In genomic region chr1:192852548-192852947, GRCh38 we compare ENCODE assay signal across 22 cellular contexts. TPM values are rescaled to one million over a fixed set of nuclear protein-coding genes. Genes with fewer than 3 reads are reported as not detected.
DNase-seq lines count a peak whose midpoint lies in the region; ATAC-seq and TF ChIP-seq lines count a peak whose summit lies in the region.
"Had no signal": no experiment of that assay in that cellular context is flagged by ENCODE, and none has a peak within 500 bp of the region (broad histone marks: within the 10 kb centered on the region; RNA-seq: fewer than 3 reads in every experiment).

No MANE protein-coding gene starts in this region.

- H3K4me3 ChIP-seq in A673 (ENCODE audit: low read depth, low read length, poor library complexity, severe bottlenecking) (no peak overlapping the region), iPS-15b (ENCODE audit: low read depth, low read length) (no peak overlapping the region), neural cell (ENCODE audit: low read length) (peak overlapping the region; percentile 13), spleen (no peak overlapping the region), BE2C (ENCODE audit: low read depth, low read length) (no peak overlapping the region)
- H3K4me3 ChIP-seq: BLaER1, GM12878 had no signal

- no peak for TF ChIP-seq RAD21 in neural cell (conservative IDR thresholded peaks at IDR 0.05)

- POLR2A ChIA-PET in A673 (lab: Charles Lee; ENCODE audit: low non-redundant PET), result no interaction called here

- H3K27ac ChIP-seq in A673 (ENCODE audit: low read depth, low read length, poor library complexity, severe bottlenecking) (peak overlapping the region; percentile 16), neural cell (ENCODE audit: low read length) (peak overlapping the region; percentile 96), spleen (peak overlapping the region in 7 of 8 donors; percentile 2 to 78 (median 70))
- H3K27ac ChIP-seq: BLaER1 had no signal

- no peak for TF ChIP-seq POLR2A in spleen (IDR thresholded peaks at IDR 0.05)

- H3K9me3 ChIP-seq in A673 (ENCODE audit: low read depth, low read length, poor library complexity, severe bottlenecking) (no peaks in the 10 kb centered on the region), iPS-15b (ENCODE audit: control insufficient read depth, insufficient read depth, low read length) (no peaks in the 10 kb centered on the region), neural cell (ENCODE audit: low read length) (no peaks in the 10 kb centered on the region), spleen (no peaks in the 10 kb centered on the region), BE2C (no peaks in the 10 kb centered on the region)
- H3K9me3 ChIP-seq: BLaER1 had no signal

- H3F3A ChIP-seq in neural cell (ENCODE audit: insufficient read depth, low read length, poor library complexity, severe bottlenecking), result peaks cover 9% of the 10 kb centered on the region

- H3K4me1 ChIP-seq in A673 (ENCODE audit: insufficient read depth, low read length, poor library complexity, severe bottlenecking) (peaks cover 39% of the 10 kb centered on the region), iPS-15b (ENCODE audit: control insufficient read depth, insufficient read depth, low read length) (peaks cover 5% of the 10 kb centered on the region), spleen (peaks cover 0 to 4% (median 0%) of the 10 kb centered on the region in 6 donors), BE2C (peaks cover 13% of the 10 kb centered on the region)
- H3K4me1 ChIP-seq: BLaER1 had no signal

- H3K79me2 ChIP-seq in neural cell (replicated peaks; ENCODE audit: insufficient read depth, low read length), result no peaks in the 10 kb centered on the region

- H3K9ac ChIP-seq in iPS-15b (ENCODE audit: low read depth, low read length) (peak overlapping the region; percentile 18), neural cell (ENCODE audit: low read length) (peak overlapping the region; percentile 61)
- H3K9ac ChIP-seq: BLaER1 had no signal

- ATAC-seq in GM21447 (IDR thresholded peaks at IDR 0.05; ENCODE audit: unreplicated experiment) (no peak), HG03342 (IDR thresholded peaks at IDR 0.05; ENCODE audit: unreplicated experiment) (no peak)
- ATAC-seq: GM12878 had no signal

- no peak for DNase-seq in A673 (ENCODE audit: low spot score)
- no peak for DNase-seq in spleen
- no peak for DNase-seq in BE2C
- DNase-seq: 8988T; AML-193; C1 segment of cervical spinal cord; CD4-positive, alpha-beta memory T cell; CD4-positive, CD25-positive, alpha-beta regulatory T cell; CD8-positive, alpha-beta memory T cell; DMS 273 treated with DMSO at 0.1 percent for 48 hours; DMS153; DMS53; DMS79; DND-41; EL; GDM1 had no signal

- H4K20me1 ChIP-seq in neural cell (ENCODE audit: insufficient read depth), result no peaks in the 10 kb centered on the region
- H4K20me1 ChIP-seq: BLaER1 had no signal

- intact Hi-C loops in A673 (cut with micrococcal nuclease; ENCODE audit: unreplicated experiment) (loop anchor here (5.0 kb wide), 1 partner anchor 45 kb away; the partner anchor contains the start of gene RGS2), spleen (cut with DNase I; ENCODE audit: low total_unique reads) (no loop called here)

- H3K9me2 ChIP-seq in neural cell (ENCODE audit: insufficient read depth, low read length), result no peaks in the 10 kb centered on the region

- H3K36me3 ChIP-seq in A673 (ENCODE audit: insufficient read depth, low read length, poor library complexity, severe bottlenecking) (no peaks in the 10 kb centered on the region), iPS-15b (ENCODE audit: control insufficient read depth, insufficient read depth, low read length) (no peaks in the 10 kb centered on the region), neural cell (ENCODE audit: insufficient read depth, low read length) (no peaks in the 10 kb centered on the region), spleen (no peaks in the 10 kb centered on the region), BE2C (no peaks in the 10 kb centered on the region)
- H3K36me3 ChIP-seq: BLaER1 had no signal

- TF ChIP-seq EP300 in neural cell (conservative IDR thresholded peaks at IDR 0.05; ENCODE audit: poor library complexity, severe bottlenecking), result no peak

- TF ChIP-seq CTCF in A673 (conservative IDR thresholded peaks at IDR 0.05; ENCODE audit: low read depth, low read length) (no peak), neural cell (IDR thresholded peaks at IDR 0.05; ENCODE audit: poor library complexity, severe bottlenecking) (no peak), spleen (IDR thresholded peaks at IDR 0.05 in 8 of 11, conservative IDR thresholded peaks at IDR 0.05 in 3 of 11) (no peak), BE2C (IDR thresholded peaks at IDR 0.05; ENCODE audit: low read depth, low read length) (no peak)

- H3K27me3 ChIP-seq in A673 (replicated peaks; ENCODE audit: insufficient read depth, low read depth, low read length, poor library complexity) (no peaks in the 10 kb centered on the region), iPS-15b (ENCODE audit: control insufficient read depth, insufficient read depth, low read length) (no peaks in the 10 kb centered on the region), neural cell (ENCODE audit: insufficient read depth, low read depth, low read length) (no peaks in the 10 kb centered on the region), spleen (replicated peaks in 1 of 7) (no peaks in the 10 kb centered on the region), BE2C (no peaks in the 10 kb centered on the region)
- H3K27me3 ChIP-seq: BLaER1 had no signal

- CTCF ChIA-PET in A673 (lab: Charles Lee), result no interaction called here

- no peak overlapping the region for H2AFZ ChIP-seq in neural cell (ENCODE audit: low read depth, low read length)

- BruUV-seq in A673 (replicated peaks; lab: Mats Ljungman, UMichigan), result no TSS peak

- no peak overlapping the region for H3K4me2 ChIP-seq in neural cell (ENCODE audit: low read length)
- H3K4me2 ChIP-seq: BLaER1 had no signal

TF ChIP-seq in neural cell, 6 proteins besides CTCF, POLR2A, EP300 and RAD21:
- no peak for TF ChIP-seq MXI1 (conservative IDR thresholded peaks at IDR 0.05; ENCODE audit: poor library complexity, severe bottlenecking)
- TF ChIP-seq REST (IDR thresholded peaks at IDR 0.05; ENCODE audit: borderline replicate concordance), result no peak

RNA-seq across cellular contexts. Expression of gene RGS2, which starts 43.7 kb away (rescaled TPM):
- total RNA-seq in A673 (2021) (24.2 and 24.7 TPM in 2 replicates), spleen (100 to 1,000 TPM; 144 to 377 (median 175) TPM)
- polyA plus RNA-seq in neural cell (166 and 189 TPM in 2 replicates), spleen (100 to 1,000 TPM in 1 of 3 donors, 10 to 100 TPM in 2; 56.9 to 123 (median 58.3) TPM)
- polyA minus RNA-seq in neural cell, result 238 and 265 TPM in 2 replicates
- 14.9 TPM for polyA plus RNA-seq in BE2C (2012; ENCODE audit: insufficient read depth, insufficient read length, low read depth)

Comparison
In these comparisons a context has a peak if more than half of its experiments do, and no peak if none do; other contexts are left out.
1. H3K27ac ChIP-seq: peak in every context shown above with its lines; median percentile 96 in neural cell; 70 in spleen; 16 in A673.